In genomic region chr3:170714562-170715535, GRCh38 we compare ENCODE assay signal across 17 cellular contexts.
DNase-seq lines count a peak whose midpoint lies in the region; ATAC-seq, FAIRE-seq and TF ChIP-seq lines count a peak whose summit lies in the region.
"Had no signal": no experiment of that assay in that cellular context is flagged by ENCODE, and none has a peak within 500 bp of the region (broad histone marks: within the 10 kb centered on the region; RNA-seq: fewer than 3 reads in every experiment).

No MANE protein-coding gene starts in this region.

- POLR2A ChIA-PET in SK-N-SH (lab: Yijun Ruan, JAX): no interaction called here

- H3K27ac ChIP-seq in SK-N-SH (ENCODE audit: low read depth in 2 of 2, low read length in 1 of 2) (peak overlapping the region; percentile 40 to 80; a peak in 3 of 4 replicates), trophoblast cell (ENCODE audit: low read depth, low read length) (no peak overlapping the region)

- H3K36me3 ChIP-seq in SK-N-SH (replicated peaks in 1 of 2; ENCODE audit: control insufficient read depth in 1 of 2, insufficient read depth in 2 of 2, low read length in 1 of 2) (no peaks in the 10 kb centered on the region), trophoblast cell (ENCODE audit: control insufficient read depth in 1 of 2, insufficient read depth in 2 of 2, low read length in 2 of 2) (no peaks in the 10 kb centered on the region), BE2C (no peaks in the 10 kb centered on the region)

- no peak overlapping the region for H4K12ac ChIP-seq in trophoblast cell (ENCODE audit: low read depth, low read length)

- ATAC-seq in left cardiac atrium: no peak
- ATAC-seq: K562; naive thymus-derived CD4-positive, alpha-beta T cell had no signal

- peak in 1 of 2 experiments; percentile 87; a peak in 2 of 4 replicates for TF ChIP-seq EP300 in SK-N-SH (IDR thresholded peaks at IDR 0.05; ENCODE audit: borderline replicate concordance in 1 of 2, low read depth in 1 of 2, low read length in 1 of 2)

- CTCF ChIA-PET in SK-N-SH (lab: Yijun Ruan, JAX): interaction anchor here (0.6 kb wide), 1 partner anchor 23 kb away, joined by 3 read pairs; no protein-coding TSS in a partner anchor

- no peak for TF ChIP-seq RAD21 in SK-N-SH (IDR thresholded peaks at IDR 0.05; ENCODE audit: low read length)

- H2BK12ac ChIP-seq in trophoblast cell (ENCODE audit: low read length): no peak overlapping the region

- intact Hi-C loops in left cardiac atrium (cut with DNase I): no loop called here

- H2AK5ac ChIP-seq in trophoblast cell (ENCODE audit: low read length): no peak overlapping the region

- H3K14ac ChIP-seq in trophoblast cell (ENCODE audit: low read length): no peak overlapping the region

- no peaks in the 10 kb centered on the region for H4K20me1 ChIP-seq in SK-N-SH (ENCODE audit: insufficient read depth)

- WGBS in SK-N-SH (ENCODE audit: low lambda C conversion rate): 56% methylated on average over 3 of the region's 3 CpGs
- no CpG with 5 or more reads among the region's 3 CpGs for WGBS in trophoblast cell (ENCODE audit: extremely low coverage, insufficient coverage, insufficient read length)

- H4K8ac ChIP-seq in trophoblast cell (ENCODE audit: low read depth, low read length): no peak overlapping the region

- H4K91ac ChIP-seq in trophoblast cell (ENCODE audit: low read depth, low read length): no peak overlapping the region

- H2AFZ ChIP-seq in SK-N-SH (ENCODE audit: low read depth) (no peak overlapping the region), trophoblast cell (ENCODE audit: insufficient read depth, low read length, poor library complexity) (no peak overlapping the region)

- no peaks in the 10 kb centered on the region for H3K27me3 ChIP-seq in SK-N-SH (ENCODE audit: insufficient read depth)
- no peaks in the 10 kb centered on the region for H3K27me3 ChIP-seq in trophoblast cell (ENCODE audit: insufficient read depth, low read length)
- H3K27me3 ChIP-seq in BE2C: no peaks in the 10 kb centered on the region

- no peak overlapping the region; a peak in 1 of 4 replicates for H3K4me3 ChIP-seq in SK-N-SH (ENCODE audit: low read depth in 2 of 2, low read length in 1 of 2)
- H3K4me3 ChIP-seq in trophoblast cell (ENCODE audit: low read depth, low read length): no peak overlapping the region
- H3K4me3 ChIP-seq in BE2C (ENCODE audit: low read depth, low read length): no peak overlapping the region
- H3K4me3 ChIP-seq: K562 had no signal

- H3K79me1 ChIP-seq in trophoblast cell (ENCODE audit: low read length): peaks cover 10% of the 10 kb centered on the region

- H3K9ac ChIP-seq in SK-N-SH (peak overlapping the region; percentile 36; the same call in 1 of the 2 replicates), trophoblast cell (ENCODE audit: low read length) (no peak overlapping the region)

- H3K4me1 ChIP-seq in SK-N-SH (ENCODE audit: control insufficient read depth in 1 of 2, insufficient read depth in 2 of 2, low read depth in 1 of 2, low read length in 1 of 2) (peaks cover 2 to 18% of the 10 kb centered on the region in 2 experiments; a peak in 3 of 4 replicates), trophoblast cell (ENCODE audit: control insufficient read depth in 1 of 2, insufficient read depth in 2 of 2, low read length in 2 of 2) (peaks cover 0 to 6% of the 10 kb centered on the region in 2 experiments), BE2C (no peaks in the 10 kb centered on the region)

- peak; percentile 67 for FAIRE-seq in H54 (lab: Jason Lieb, UNC)
- FAIRE-seq: endometrium, H1, K562, small intestine had no signal

- no peaks in the 10 kb centered on the region for H3K79me2 ChIP-seq in SK-N-SH (ENCODE audit: insufficient read depth)
- no peaks in the 10 kb centered on the region for H3K79me2 ChIP-seq in trophoblast cell (ENCODE audit: control insufficient read depth, insufficient read depth, low read length, poor library complexity)

- peaks cover 41% of the 10 kb centered on the region for H3F3A ChIP-seq in SK-N-SH (replicated peaks; ENCODE audit: insufficient read depth)

- H3K9me3 ChIP-seq in SK-N-SH (0 out of 2 replicates have a peak, but pooled peaks cover 3% of the 10 kb centered on the region), trophoblast cell (ENCODE audit: insufficient read depth, low read depth, low read length) (no peaks in the 10 kb centered on the region), BE2C (peaks cover 4% of the 10 kb centered on the region; the same call in 1 of the 2 replicates)

- no peak overlapping the region for H2BK120ac ChIP-seq in trophoblast cell (ENCODE audit: insufficient read depth, low read length, poor library complexity)

- H3K18ac ChIP-seq in trophoblast cell (ENCODE audit: low read length): no peak overlapping the region

- H3K4me2 ChIP-seq in SK-N-SH (peak overlapping the region; percentile 29; the same call in 1 of the 2 replicates), trophoblast cell (ENCODE audit: low read length) (no peak overlapping the region)

- no peak overlapping the region for H3K4ac ChIP-seq in trophoblast cell (ENCODE audit: low read depth, low read length)

- H2BK5ac ChIP-seq in trophoblast cell (ENCODE audit: low read depth, low read length, poor library complexity): no peak overlapping the region

- no peak overlapping the region for H3K23ac ChIP-seq in trophoblast cell (ENCODE audit: low read length)

- DNase-seq in H54 (ENCODE audit: insufficient read length, low spot score) (no peak), SK-N-SH (no peak), fibroblast of gingiva (ENCODE audit: low read depth) (peak; percentile 39), trophoblast cell (peak; percentile 44 to 87), BE2C (no peak), iPS-NIHi11 (ENCODE audit: low spot score) (no peak), left cardiac atrium (no peak)
- no peak for DNase-seq in activated CD8-positive, alpha-beta memory T cell treated with anti-CD3 and anti-CD28 coated beads, Interleukin-2, amount 50 U/mL, for 48 hours
- DNase-seq: activated CD4-positive, alpha-beta memory T cell treated with anti-CD3 and anti-CD28 coated beads, Interleukin-2, amount 10 ng/mL, durations not matched to agents 7 days and 5 days; activated naive CD8-positive, alpha-beta T cell treated with anti-CD3 and anti-CD28 coated beads, Interleukin-2, amount 10 ng/mL, durations not matched to agents 7 days and 5 days; cerebellar nuclear complex; immature natural killer cell; naive thymus-derived CD4-positive, alpha-beta T cell; small intestine had no signal

- no peak for TF ChIP-seq CTCF in SK-N-SH (IDR thresholded peaks at IDR 0.05)
- TF ChIP-seq CTCF in BE2C (IDR thresholded peaks at IDR 0.05; ENCODE audit: low read depth, low read length): no peak

- no peak for TF ChIP-seq POLR2A in H54 (IDR thresholded peaks at IDR 0.05; ENCODE audit: low read depth, low read length)

- H3K9me2 ChIP-seq in SK-N-SH: no peaks in the 10 kb centered on the region

TF ChIP-seq in SK-N-SH, 30 proteins besides CTCF, POLR2A, EP300 and RAD21 (continues in another document):
- no peak for TF ChIP-seq USF1 (IDR thresholded peaks at IDR 0.05; ENCODE audit: borderline replicate concordance, low read depth)
- peak; percentile 76 for TF ChIP-seq FOSL2 (IDR thresholded peaks at IDR 0.05; ENCODE audit: borderline replicate concordance, low read depth)
- no peak for TF ChIP-seq IRF3 (IDR thresholded peaks at IDR 0.05; ENCODE audit: low read depth, low read length)
- TF ChIP-seq NFIC (IDR thresholded peaks at IDR 0.05; ENCODE audit: borderline replicate concordance): peak; percentile 58; the same call in 1 of the 2 replicates
- no peak for TF ChIP-seq GABPA (IDR thresholded peaks at IDR 0.05; ENCODE audit: low read depth)
- TF ChIP-seq TAF1 (IDR thresholded peaks at IDR 0.05; ENCODE audit: borderline replicate concordance, low read depth, low read length): no peak
- TF ChIP-seq SIN3A (IDR thresholded peaks at IDR 0.05; ENCODE audit: borderline replicate concordance, low read depth, low read length): no peak
- TF ChIP-seq YY1 (IDR thresholded peaks at IDR 0.05; ENCODE audit: low read depth): 0 out of 2 replicates have a peak, but pooled peaks have one; percentile 12
- peak; percentile 8; the same call in 1 of the 2 replicates for TF ChIP-seq MEF2A (IDR thresholded peaks at IDR 0.05; ENCODE audit: borderline replicate concordance, low read depth)
- peak; percentile 71; the same call in 1 of the 2 replicates for TF ChIP-seq RXRA (IDR thresholded peaks at IDR 0.05; ENCODE audit: borderline replicate concordance, low read depth)
- TF ChIP-seq USF2 (IDR thresholded peaks at IDR 0.05; ENCODE audit: borderline replicate concordance, low read depth, low read length): no peak
- no peak for TF ChIP-seq MAX (IDR thresholded peaks at IDR 0.05; ENCODE audit: low read depth)
- TF ChIP-seq TEAD4 (IDR thresholded peaks at IDR 0.05; ENCODE audit: borderline replicate concordance, insufficient read depth): peak; percentile 92
- no peak for TF ChIP-seq EZH2phosphoT487 (IDR thresholded peaks at IDR 0.05; ENCODE audit: borderline replicate concordance, low read depth)

Comparison
In these comparisons a context has a peak if more than half of its experiments do, and no peak if none do; other contexts are left out.
1. DNase-seq: peak in fibroblast of gingiva (single experiment) and trophoblast cell (2 of 2); none in H54 (single experiment), SK-N-SH (single experiment), activated CD8-positive, alpha-beta memory T cell treated with anti-CD3 and anti-CD28 coated beads, Interleukin-2, amount 50 U/mL, for 48 hours (single experiment), BE2C (single experiment), iPS-NIHi11 (single experiment) and left cardiac atrium (single experiment).